In genomic region chrX:23952401-23952800, GRCh38 we compare ENCODE assay signal across 15 cellular contexts. TPM values are rescaled to one million over a fixed set of nuclear protein-coding genes. Genes with fewer than 3 reads are reported as not detected.
DNase-seq lines count a peak whose midpoint lies in the region; ATAC-seq and TF ChIP-seq lines count a peak whose summit lies in the region.
"Had no signal": no experiment of that assay in that cellular context is flagged by ENCODE, and none has a peak within 500 bp of the region (broad histone marks: within the 10 kb centered on the region; RNA-seq: fewer than 3 reads in every experiment).

No MANE protein-coding gene starts in this region.

- H2AFZ ChIP-seq in Loucy (ENCODE audit: low read length) (peak overlapping the region; percentile 98; the same call in 1 of the 2 replicates), smooth muscle cell (ENCODE audit: low read depth) (peak overlapping the region; percentile 93)

- H3K9me3 ChIP-seq in Loucy (ENCODE audit: insufficient read depth, low read depth, low read length) (no peaks in the 10 kb centered on the region), smooth muscle cell (replicated peaks; ENCODE audit: low read depth) (no peaks in the 10 kb centered on the region), lower lobe of right lung (no peaks in the 10 kb centered on the region)
- H3K9me3 ChIP-seq: suprapubic skin had no signal

- intact Hi-C loops in activated naive CD4-positive, alpha-beta T cell treated with anti-CD3 and anti-CD28 coated beads for 36 hours (cut with micrococcal nuclease), result loop anchor here (2.0 kb wide), 2 partner anchors 198 to 528 kb away; no protein-coding TSS in a partner anchor
- intact Hi-C loops in left colon (cut with DNase I, micrococcal nuclease) (no loop called here), lower lobe of right lung (cut with DNase I) (no loop called here)

- no peaks in the 10 kb centered on the region for H3F3A ChIP-seq in Loucy (ENCODE audit: low read depth)
- no peaks in the 10 kb centered on the region for H3F3A ChIP-seq in smooth muscle cell (ENCODE audit: low read depth)

- 57% methylated on average over 3 of the region's 3 CpGs for WGBS in smooth muscle cell (ENCODE audit: low lambda C conversion rate)

- H4K20me1 ChIP-seq in Loucy (ENCODE audit: insufficient read depth, low read length, poor library complexity, severe bottlenecking), result no peaks in the 10 kb centered on the region
- H4K20me1 ChIP-seq in smooth muscle cell (ENCODE audit: low read depth), result no peaks in the 10 kb centered on the region

- H3K27ac Mint-ChIP-seq in activated naive CD4-positive, alpha-beta T cell treated with anti-CD3 and anti-CD28 coated beads for 36 hours, result no peak overlapping the region
- H3K27ac Mint-ChIP-seq in activated naive CD8-positive, alpha-beta T cell, result peak overlapping the region; percentile 54

- TF ChIP-seq CTCF in Loucy (conservative IDR thresholded peaks at IDR 0.05; ENCODE audit: low read length), result no peak
- no peak for TF ChIP-seq CTCF in smooth muscle cell (IDR thresholded peaks at IDR 0.05; ENCODE audit: borderline replicate concordance, insufficient read depth, poor library complexity, severe bottlenecking)
- no peak for TF ChIP-seq CTCF in lower lobe of right lung (IDR thresholded peaks at IDR 0.05)

- no peak for DNase-seq in activated naive CD4-positive, alpha-beta T cell treated with anti-CD3 and anti-CD28 coated beads for 36 hours
- DNase-seq in activated naive CD4-positive, alpha-beta T cell treated with anti-CD3 and anti-CD28 coated beads, Interleukin-2, amount 50 U/mL, for 16 hours, result no peak
- DNase-seq in smooth muscle cell (lab: John Stamatoyannopoulos, UW; ENCODE audit: unreplicated experiment) (no peak), left colon (no peak), NCI-H526 treated with DMSO at 0.1 percent for 48 hours (lab: John Stamatoyannopoulos, UW) (no peak), lower lobe of right lung (no peak)
- DNase-seq: DMS153, NCI-H524 treated with DMSO at 0.1 percent for 48 hours, SW 1271 had no signal

- H3K4me3 ChIP-seq in Loucy (ENCODE audit: low read length, poor library complexity, severe bottlenecking) (peak overlapping the region; percentile 69), smooth muscle cell (no peak overlapping the region), lower lobe of right lung (no peak overlapping the region)
- H3K4me3 ChIP-seq: suprapubic skin had no signal

- H3K4me3 Mint-ChIP-seq in activated naive CD4-positive, alpha-beta T cell treated with anti-CD3 and anti-CD28 coated beads for 36 hours, result peak overlapping the region; percentile 18
- peak overlapping the region; percentile 83 for H3K4me3 Mint-ChIP-seq in activated naive CD8-positive, alpha-beta T cell

- no peaks in the 10 kb centered on the region for H3K9me2 ChIP-seq in Loucy (replicated peaks; ENCODE audit: low read depth, low read length)

- CTCF ChIA-PET in activated naive CD4-positive, alpha-beta T cell treated with anti-CD3 and anti-CD28 coated beads for 36 hours (lab: Charles Lee), result interaction anchor here (0.6 to 1.2 kb wide), 3 partner anchors 12 to 101 kb away, joined by 3 to 5 read pairs (median 3); no protein-coding TSS in a partner anchor

- H3K4me1 Mint-ChIP-seq in activated naive CD4-positive, alpha-beta T cell treated with anti-CD3 and anti-CD28 coated beads for 36 hours (ENCODE audit: low read depth), result peaks cover 16% of the 10 kb centered on the region
- peaks cover 31% of the 10 kb centered on the region for H3K4me1 Mint-ChIP-seq in activated naive CD8-positive, alpha-beta T cell (ENCODE audit: low read depth)

- H3K27me3 ChIP-seq in Loucy (ENCODE audit: insufficient read depth, low read length, poor library complexity, severe bottlenecking) (no peaks in the 10 kb centered on the region), smooth muscle cell (ENCODE audit: low read depth) (no peaks in the 10 kb centered on the region), lower lobe of right lung (ENCODE audit: low read depth) (no peaks in the 10 kb centered on the region)
- H3K27me3 ChIP-seq: suprapubic skin had no signal

- ATAC-seq in left colon (no peak), lower lobe of right lung (no peak)

- no peaks in the 10 kb centered on the region for H3K9me3 Mint-ChIP-seq in activated naive CD4-positive, alpha-beta T cell treated with anti-CD3 and anti-CD28 coated beads for 36 hours
- no peaks in the 10 kb centered on the region for H3K9me3 Mint-ChIP-seq in activated naive CD8-positive, alpha-beta T cell (ENCODE audit: low read depth)
- H3K9me3 Mint-ChIP-seq: activated B cell treated with CpG ODN at 0.5 μM for 24 hours, memory B cell had no signal

- H3K36me3 ChIP-seq in Loucy (ENCODE audit: insufficient read depth, low read length) (no peaks in the 10 kb centered on the region), smooth muscle cell (ENCODE audit: low read depth) (no peaks in the 10 kb centered on the region), lower lobe of right lung (no peaks in the 10 kb centered on the region)
- H3K36me3 ChIP-seq: suprapubic skin had no signal

- H3K4me2 ChIP-seq in Loucy (ENCODE audit: low read depth, low read length, poor library complexity, severe bottlenecking), result peak overlapping the region; percentile 68
- no peak overlapping the region for H3K4me2 ChIP-seq in smooth muscle cell

- H3K9ac ChIP-seq in Loucy (ENCODE audit: low read depth, low read length, poor library complexity, severe bottlenecking) (no peak overlapping the region), smooth muscle cell (ENCODE audit: low read depth) (no peak overlapping the region)

- H3K27me3 Mint-ChIP-seq in activated naive CD4-positive, alpha-beta T cell treated with anti-CD3 and anti-CD28 coated beads for 36 hours (ENCODE audit: low read depth), result no peaks in the 10 kb centered on the region
- H3K27me3 Mint-ChIP-seq in activated naive CD8-positive, alpha-beta T cell, result no peaks in the 10 kb centered on the region
- H3K27me3 Mint-ChIP-seq: activated B cell treated with CpG ODN at 0.5 μM for 24 hours, memory B cell had no signal

- no peaks in the 10 kb centered on the region for H3K36me3 Mint-ChIP-seq in activated naive CD4-positive, alpha-beta T cell treated with anti-CD3 and anti-CD28 coated beads for 36 hours (ENCODE audit: low read depth)
- peaks cover 2% of the 10 kb centered on the region for H3K36me3 Mint-ChIP-seq in activated naive CD8-positive, alpha-beta T cell
- H3K36me3 Mint-ChIP-seq: memory B cell had no signal

- peaks cover 4% of the 10 kb centered on the region for H3K4me1 ChIP-seq in Loucy (ENCODE audit: insufficient read depth, low read length, poor library complexity, severe bottlenecking)
- H3K4me1 ChIP-seq in smooth muscle cell (ENCODE audit: low read depth), result peaks cover 13% of the 10 kb centered on the region
- H3K4me1 ChIP-seq in lower lobe of right lung, result no peaks in the 10 kb centered on the region
- H3K4me1 ChIP-seq: suprapubic skin had no signal

- H3K79me2 ChIP-seq in Loucy (ENCODE audit: insufficient read depth, low read length), result no peaks in the 10 kb centered on the region
- H3K79me2 ChIP-seq in smooth muscle cell (ENCODE audit: low read depth), result no peaks in the 10 kb centered on the region

- H3K27ac ChIP-seq in smooth muscle cell (ENCODE audit: low read depth) (no peak overlapping the region), lower lobe of right lung (no peak overlapping the region)
- H3K27ac ChIP-seq: suprapubic skin had no signal

RNA-seq across cellular contexts. Expression of gene CXorf58, which starts 44.6 kb away (rescaled TPM):
- total RNA-seq in activated naive CD4-positive, alpha-beta T cell treated with anti-CD3 and anti-CD28 coated beads for 36 hours, result under 1 TPM in 1 of 2 experiments, not detected in 1; 0.20 TPM
- total RNA-seq in smooth muscle cell (not detected in 2 replicates), left colon (not detected), lower lobe of right lung (0.27 TPM)
- 0.45 TPM in 1 of 2 replicates, not detected in the other for polyA plus RNA-seq in smooth muscle cell
- total RNA-seq: activated B cell treated with CpG ODN at 0.5 μM for 24 hours, glomerular endothelial cell, suprapubic skin had no signal

RNA-seq across cellular contexts. Expression of gene APOO, which starts 44.7 kb away (rescaled TPM):
- 10 to 100 TPM; 41.3 to 49.5 TPM for total RNA-seq in activated naive CD4-positive, alpha-beta T cell treated with anti-CD3 and anti-CD28 coated beads for 36 hours
- 38.5 and 38.7 TPM in 2 replicates for total RNA-seq in smooth muscle cell
- 54.0 and 54.3 TPM in 2 replicates for polyA plus RNA-seq in smooth muscle cell
- 10 to 100 TPM; 31.4 to 31.7 TPM for total RNA-seq in left colon
- 15.9 TPM for total RNA-seq in lower lobe of right lung
